ENCODE assay signal across 8 cellular contexts in genomic region chr21:44297525-44298290, GRCh38. TPM values are rescaled to one million over a fixed set of nuclear protein-coding genes. Genes with fewer than 3 reads are reported as not detected.
DNase-seq lines count a peak whose midpoint lies in the region; ATAC-seq and TF ChIP-seq lines count a peak whose summit lies in the region.

No MANE protein-coding gene starts in this region.

- H4K20me1 ChIP-seq in DOHH2 (ENCODE audit: control insufficient read depth, insufficient read depth, low read depth, low read length): peaks cover 16% of the 10 kb centered on the region; the same call in 1 of the 2 replicates

- no peaks in the 10 kb centered on the region for H3K9me2 ChIP-seq in DOHH2 (replicated peaks; ENCODE audit: control insufficient read depth, low read length)

- no peaks in the 10 kb centered on the region for H3K27me3 Mint-ChIP-seq in activated T-helper 1 cell treated with anti-CD3 and anti-CD28 coated beads, Interleukin-12 subunit alpha, Interleukin-12 subunit beta, Interleukin-2, Interleukin-4 antibody, amounts not matched to agents 30 ng/mL and 10 ng/mL and 1 ng/mL, durations not matched to agents 14 hours and 24 hours and 36 hours (ENCODE audit: insufficient read depth)
- H3K27me3 Mint-ChIP-seq in neural crest cell (ENCODE audit: low read depth): peaks cover 12% of the 10 kb centered on the region
- no peaks in the 10 kb centered on the region for H3K27me3 Mint-ChIP-seq in stimulated activated naive CD8-positive, alpha-beta T cell treated with anti-CD3 and anti-CD28 coated beads, Interleukin-15, amount 100 ng/mL, for 72 hours

- H3K4me3 ChIP-seq in DOHH2 (ENCODE audit: low read length): peak overlapping the region; percentile 27
- no peak overlapping the region for H3K4me3 ChIP-seq in LNCaP clone FGC (ENCODE audit: low read depth, low read length)
- H3K4me3 ChIP-seq in RWPE2 (ENCODE audit: severe bottlenecking): no peak overlapping the region
- H3K4me3 ChIP-seq in fibroblast of mammary gland (ENCODE audit: control insufficient read depth, low read depth, low read length): no peak overlapping the region

- peak overlapping the region; percentile 97 for H3K4me2 ChIP-seq in DOHH2 (ENCODE audit: low read length)

- H3K4me1 Mint-ChIP-seq in activated T-helper 1 cell treated with anti-CD3 and anti-CD28 coated beads, Interleukin-12 subunit alpha, Interleukin-12 subunit beta, Interleukin-2, Interleukin-4 antibody, amounts not matched to agents 30 ng/mL and 10 ng/mL and 1 ng/mL, durations not matched to agents 14 hours and 24 hours and 36 hours (ENCODE audit: low read depth): peaks cover 30% of the 10 kb centered on the region
- H3K4me1 Mint-ChIP-seq in neural crest cell: peaks cover 13% of the 10 kb centered on the region
- H3K4me1 Mint-ChIP-seq in stimulated activated naive CD8-positive, alpha-beta T cell treated with anti-CD3 and anti-CD28 coated beads, Interleukin-15, amount 100 ng/mL, for 72 hours: peaks cover 74% of the 10 kb centered on the region

- no peaks in the 10 kb centered on the region for H3K9me3 ChIP-seq in DOHH2 (ENCODE audit: control insufficient read depth, insufficient read depth, low read length)
- H3K9me3 ChIP-seq in RWPE2 (ENCODE audit: severe bottlenecking): no peaks in the 10 kb centered on the region

- peaks cover 2% of the 10 kb centered on the region for H3K36me3 Mint-ChIP-seq in activated T-helper 1 cell treated with anti-CD3 and anti-CD28 coated beads, Interleukin-12 subunit alpha, Interleukin-12 subunit beta, Interleukin-2, Interleukin-4 antibody, amounts not matched to agents 30 ng/mL and 10 ng/mL and 1 ng/mL, durations not matched to agents 14 hours and 24 hours and 36 hours (ENCODE audit: low read depth)
- H3K36me3 Mint-ChIP-seq in neural crest cell (ENCODE audit: low read depth): no peaks in the 10 kb centered on the region

- peaks cover 8% of the 10 kb centered on the region for H3F3A ChIP-seq in DOHH2 (ENCODE audit: control insufficient read depth, insufficient read depth)

- DNase-seq in LNCaP clone FGC (ENCODE audit: low read depth) (peak; percentile 31), RWPE2 (ENCODE audit: low spot score) (no peak), fibroblast of mammary gland (ENCODE audit: low read depth) (peak; percentile 80), neural crest cell (ENCODE audit: low read depth, low spot score) (peak; percentile 88)
- peak; percentile 69 for DNase-seq in activated T-helper 1 cell treated with anti-CD3 and anti-CD28 coated beads, Interleukin-12 subunit alpha, Interleukin-12 subunit beta, Interleukin-2, Interleukin-4 antibody, amounts not matched to agents 30 ng/mL and 10 ng/mL and 1 ng/mL, durations not matched to agents 14 hours and 24 hours and 36 hours (ENCODE audit: low spot score)
- DNase-seq in stimulated activated naive CD8-positive, alpha-beta T cell treated with anti-CD3 and anti-CD28 coated beads, Interleukin-15, amount 100 ng/mL, for 72 hours: peak; percentile 64 to 73

- H3K4me1 ChIP-seq in DOHH2 (ENCODE audit: control insufficient read depth, low read length): peaks cover 64% of the 10 kb centered on the region
- peaks cover 3% of the 10 kb centered on the region for H3K4me1 ChIP-seq in RWPE2 (ENCODE audit: insufficient read depth, poor library complexity, severe bottlenecking)

- ATAC-seq in RWPE2 (ENCODE audit: low read depth): peak; percentile 48
- ATAC-seq in stimulated activated naive CD8-positive, alpha-beta T cell treated with anti-CD3 and anti-CD28 coated beads, Interleukin-15, amount 100 ng/mL, for 72 hours: peak; percentile 45
- no peak for ATAC-seq in GM18517 (IDR thresholded peaks at IDR 0.05; ENCODE audit: unreplicated experiment)

- H3K4me3 Mint-ChIP-seq in activated T-helper 1 cell treated with anti-CD3 and anti-CD28 coated beads, Interleukin-12 subunit alpha, Interleukin-12 subunit beta, Interleukin-2, Interleukin-4 antibody, amounts not matched to agents 30 ng/mL and 10 ng/mL and 1 ng/mL, durations not matched to agents 14 hours and 24 hours and 36 hours: peak overlapping the region; percentile 39
- peak overlapping the region; percentile 82 for H3K4me3 Mint-ChIP-seq in neural crest cell
- H3K4me3 Mint-ChIP-seq in stimulated activated naive CD8-positive, alpha-beta T cell treated with anti-CD3 and anti-CD28 coated beads, Interleukin-15, amount 100 ng/mL, for 72 hours: peak overlapping the region; percentile 41 to 87

- H3K27ac Mint-ChIP-seq in activated T-helper 1 cell treated with anti-CD3 and anti-CD28 coated beads, Interleukin-12 subunit alpha, Interleukin-12 subunit beta, Interleukin-2, Interleukin-4 antibody, amounts not matched to agents 30 ng/mL and 10 ng/mL and 1 ng/mL, durations not matched to agents 14 hours and 24 hours and 36 hours: peak overlapping the region; percentile 63
- H3K27ac Mint-ChIP-seq in neural crest cell (ENCODE audit: unreplicated experiment): no peak overlapping the region
- H3K27ac Mint-ChIP-seq in stimulated activated naive CD8-positive, alpha-beta T cell treated with anti-CD3 and anti-CD28 coated beads, Interleukin-15, amount 100 ng/mL, for 72 hours: peak overlapping the region; percentile 33 to 71

- H3K27ac ChIP-seq in DOHH2 (ENCODE audit: low read depth, low read length) (peak overlapping the region; percentile 12; the same call in 1 of the 2 replicates), RWPE2 (ENCODE audit: poor library complexity, severe bottlenecking) (no peak overlapping the region)

- intact Hi-C loops in activated T-helper 1 cell treated with anti-CD3 and anti-CD28 coated beads, Interleukin-12 subunit alpha, Interleukin-12 subunit beta, Interleukin-2, Interleukin-4 antibody, amounts not matched to agents 30 ng/mL and 10 ng/mL and 1 ng/mL, durations not matched to agents 14 hours and 24 hours and 36 hours (cut with micrococcal nuclease): no loop called here

- TF ChIP-seq CTCF in DOHH2 (IDR thresholded peaks at IDR 0.05; ENCODE audit: low read depth, low read length, poor library complexity, severe bottlenecking) (peak; percentile 93), LNCaP clone FGC (IDR thresholded peaks at IDR 0.05; ENCODE audit: control insufficient read depth, extremely low read depth, insufficient read depth) (peak; percentile 80), RWPE2 (IDR thresholded peaks at IDR 0.05; ENCODE audit: poor library complexity, severe bottlenecking) (peak; percentile 78), fibroblast of mammary gland (conservative IDR thresholded peaks at IDR 0.05; ENCODE audit: control insufficient read depth, insufficient read depth, low read depth, low read length) (peak; percentile 75), neural crest cell (conservative IDR thresholded peaks at IDR 0.05) (peak; percentile 84)

- peaks cover 21% of the 10 kb centered on the region for H3K36me3 ChIP-seq in DOHH2 (ENCODE audit: control insufficient read depth, low read length)
- no peaks in the 10 kb centered on the region for H3K36me3 ChIP-seq in RWPE2 (ENCODE audit: low read depth)

- H3K27me3 ChIP-seq in DOHH2 (ENCODE audit: control insufficient read depth, low read length): peaks cover 10% of the 10 kb centered on the region
- H3K27me3 ChIP-seq in RWPE2 (ENCODE audit: insufficient read depth, poor library complexity, severe bottlenecking): no peaks in the 10 kb centered on the region

- no peaks in the 10 kb centered on the region for H3K9me3 Mint-ChIP-seq in activated T-helper 1 cell treated with anti-CD3 and anti-CD28 coated beads, Interleukin-12 subunit alpha, Interleukin-12 subunit beta, Interleukin-2, Interleukin-4 antibody, amounts not matched to agents 30 ng/mL and 10 ng/mL and 1 ng/mL, durations not matched to agents 14 hours and 24 hours and 36 hours
- H3K9me3 Mint-ChIP-seq in neural crest cell: no peaks in the 10 kb centered on the region
- H3K9me3 Mint-ChIP-seq in stimulated activated naive CD8-positive, alpha-beta T cell treated with anti-CD3 and anti-CD28 coated beads, Interleukin-15, amount 100 ng/mL, for 72 hours: no peaks in the 10 kb centered on the region

- peaks cover 26% of the 10 kb centered on the region for H3K79me2 ChIP-seq in DOHH2 (ENCODE audit: control insufficient read depth, low read length)

RNA-seq across cellular contexts. Expression of gene PFKL, which starts 2.1 kb away (rescaled TPM):
- total RNA-seq in activated T-helper 1 cell treated with anti-CD3 and anti-CD28 coated beads, Interleukin-12 subunit alpha, Interleukin-12 subunit beta, Interleukin-2, Interleukin-4 antibody, amounts not matched to agents 30 ng/mL and 10 ng/mL and 1 ng/mL, durations not matched to agents 14 hours and 24 hours and 36 hours: 132 and 139 TPM in 2 replicates
- 94.7 and 96.1 TPM in 2 replicates for total RNA-seq in neural crest cell

RNA-seq across cellular contexts. Expression of gene AIRE, which starts 12.0 kb away (rescaled TPM):
- not detected in 2 replicates for total RNA-seq in activated T-helper 1 cell treated with anti-CD3 and anti-CD28 coated beads, Interleukin-12 subunit alpha, Interleukin-12 subunit beta, Interleukin-2, Interleukin-4 antibody, amounts not matched to agents 30 ng/mL and 10 ng/mL and 1 ng/mL, durations not matched to agents 14 hours and 24 hours and 36 hours
- not detected in 2 replicates for total RNA-seq in neural crest cell

RNA-seq across cellular contexts. Expression of gene DNMT3L, which starts 36.0 kb away (rescaled TPM):
- not detected in 2 replicates for total RNA-seq in activated T-helper 1 cell treated with anti-CD3 and anti-CD28 coated beads, Interleukin-12 subunit alpha, Interleukin-12 subunit beta, Interleukin-2, Interleukin-4 antibody, amounts not matched to agents 30 ng/mL and 10 ng/mL and 1 ng/mL, durations not matched to agents 14 hours and 24 hours and 36 hours
- total RNA-seq in neural crest cell: not detected in 2 replicates

RNA-seq across cellular contexts. Expression of gene CFAP410, which starts 41.5 kb away (rescaled TPM):
- 13.3 and 17.8 TPM in 2 replicates for total RNA-seq in activated T-helper 1 cell treated with anti-CD3 and anti-CD28 coated beads, Interleukin-12 subunit alpha, Interleukin-12 subunit beta, Interleukin-2, Interleukin-4 antibody, amounts not matched to agents 30 ng/mL and 10 ng/mL and 1 ng/mL, durations not matched to agents 14 hours and 24 hours and 36 hours
- 23.9 and 24.6 TPM in 2 replicates for total RNA-seq in neural crest cell

RNA-seq across cellular contexts. Expression of gene TRPM2, which starts 55.7 kb away (rescaled TPM):
- total RNA-seq in activated T-helper 1 cell treated with anti-CD3 and anti-CD28 coated beads, Interleukin-12 subunit alpha, Interleukin-12 subunit beta, Interleukin-2, Interleukin-4 antibody, amounts not matched to agents 30 ng/mL and 10 ng/mL and 1 ng/mL, durations not matched to agents 14 hours and 24 hours and 36 hours: 11.6 and 15.2 TPM in 2 replicates
- not detected in 2 replicates for total RNA-seq in neural crest cell
